Comparison of ENCODE assay signal across 8 cellular contexts in genomic region chr22:40436460-40437431, GRCh38.
DNase-seq lines count a peak whose midpoint lies in the region; FAIRE-seq and TF ChIP-seq lines count a peak whose summit lies in the region.

No MANE protein-coding gene starts in this region.

- H3K36me3 Mint-ChIP-seq in T-helper 2 cell treated with Interferon-gamma antibody and Interleukin-4, amounts not matched to agents 5 μg/mL and 100 μg/mL, for 36 hours (ENCODE audit: low read depth), result peaks cover 27% of the 10 kb centered on the region

- H3K4me1 ChIP-seq in mucosa of stomach (ENCODE audit: control insufficient read depth, insufficient read depth, low read length), result peaks cover 39% of the 10 kb centered on the region

- H3K9me3 ChIP-seq in mucosa of stomach (ENCODE audit: control insufficient read depth, low read length), result no peaks in the 10 kb centered on the region

- peak; percentile 93 for FAIRE-seq in A204.1 (lab: Jason Lieb, UNC)

- peaks cover 31% of the 10 kb centered on the region for H3K4me1 Mint-ChIP-seq in T-helper 2 cell treated with Interferon-gamma antibody and Interleukin-4, amounts not matched to agents 5 μg/mL and 100 μg/mL, for 36 hours (ENCODE audit: low read depth)

- no peaks in the 10 kb centered on the region for H3K27me3 ChIP-seq in mucosa of stomach (ENCODE audit: control insufficient read depth, insufficient read depth, low read length)

- peak; percentile 42 for TF ChIP-seq CTCF in HFF-Myc (IDR thresholded peaks at IDR 0.05; ENCODE audit: low read depth, low read length, missing control alignments)

- peak overlapping the region; percentile 73 for H3K27ac Mint-ChIP-seq in T-helper 2 cell treated with Interferon-gamma antibody and Interleukin-4, amounts not matched to agents 5 μg/mL and 100 μg/mL, for 36 hours

- DNase-seq in GF-D8 (lab: John Stamatoyannopoulos, UW), result peak; percentile 81
- DNase-seq in HFF-Myc (ENCODE audit: extremely low read depth, low read depth), result no peak
- peak; percentile 94 for DNase-seq in NAMALWA (ENCODE audit: low spot score)
- peak; percentile 12 for DNase-seq in T-helper 2 cell treated with Interferon-gamma antibody and Interleukin-4, amounts not matched to agents 5 μg/mL and 100 μg/mL, for 36 hours (ENCODE audit: low spot score)
- DNase-seq in epidermal melanocyte (ENCODE audit: insufficient read length, low spot score), result peak; percentile 54
- DNase-seq in 8988T, result no peak

- H3K9me3 Mint-ChIP-seq in T-helper 2 cell treated with Interferon-gamma antibody and Interleukin-4, amounts not matched to agents 5 μg/mL and 100 μg/mL, for 36 hours, result no peaks in the 10 kb centered on the region

- H3K36me3 ChIP-seq in mucosa of stomach (ENCODE audit: control insufficient read depth, insufficient read depth, low read length), result peaks cover 6% of the 10 kb centered on the region

- no peaks in the 10 kb centered on the region for H3K27me3 Mint-ChIP-seq in T-helper 2 cell treated with Interferon-gamma antibody and Interleukin-4, amounts not matched to agents 5 μg/mL and 100 μg/mL, for 36 hours (ENCODE audit: low read depth)

- peak overlapping the region; percentile 13 for H3K4me3 Mint-ChIP-seq in T-helper 2 cell treated with Interferon-gamma antibody and Interleukin-4, amounts not matched to agents 5 μg/mL and 100 μg/mL, for 36 hours

- peak overlapping the region; percentile 50 for H3K9ac ChIP-seq in mucosa of stomach (ENCODE audit: low read length)

- H3K4me3 ChIP-seq in HFF-Myc (replicated peaks; ENCODE audit: low read depth, low read length) (no peak overlapping the region), mucosa of stomach (ENCODE audit: low read length) (no peak overlapping the region)

Comparison
In these comparisons a context has a peak if more than half of its experiments do, and no peak if none do; other contexts are left out.
1. DNase-seq: peak in GF-D8 (single experiment), NAMALWA (single experiment), T-helper 2 cell treated with Interferon-gamma antibody and Interleukin-4, amounts not matched to agents 5 μg/mL and 100 μg/mL, for 36 hours (single experiment) and epidermal melanocyte (single experiment); none in HFF-Myc (single experiment) and 8988T (single experiment).